In the genomic region with DNA sequence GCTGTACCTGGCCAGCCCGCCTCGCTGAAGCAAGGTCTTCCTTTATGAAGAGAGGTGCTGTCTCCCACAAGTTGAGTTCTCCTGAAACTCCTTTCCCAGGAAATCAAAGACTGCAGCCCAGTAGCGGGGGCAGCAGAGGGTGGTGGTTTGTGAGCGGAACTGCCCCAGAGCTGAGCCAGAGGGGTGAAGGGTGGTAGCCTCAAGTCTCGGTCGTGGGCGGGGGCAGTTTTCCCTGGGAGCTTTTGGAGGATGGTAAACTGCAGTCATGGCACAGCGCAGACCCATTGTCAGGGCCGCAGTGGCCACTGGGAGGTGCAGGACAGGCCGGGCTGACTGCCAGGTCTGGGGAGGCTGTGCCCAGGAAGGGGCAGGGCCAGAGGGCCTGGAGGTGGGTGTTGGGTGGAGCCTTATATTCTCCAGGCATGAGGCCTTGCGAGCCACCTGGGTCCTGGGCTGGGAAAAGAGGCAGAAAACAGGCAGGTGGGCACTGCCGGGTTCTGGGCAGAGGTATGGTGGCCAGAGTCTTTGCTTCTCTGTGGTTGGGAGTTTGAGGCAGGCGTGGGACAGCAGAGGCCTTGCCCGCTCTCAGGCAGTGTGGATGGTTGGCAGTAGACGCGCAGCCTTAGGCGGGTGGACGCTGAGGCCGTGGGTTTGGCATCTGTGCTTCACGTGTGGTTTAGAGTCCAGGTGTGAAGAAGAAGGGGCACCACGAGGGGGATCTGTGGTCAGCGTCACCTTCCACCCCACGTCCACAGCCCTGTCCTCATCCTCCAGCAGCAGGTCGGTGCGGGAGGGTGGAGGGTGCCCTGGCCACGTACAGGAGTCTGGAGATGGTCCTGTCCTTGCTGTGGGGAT, we compare ENCODE assay signal across 23 cellular contexts.
DNase-seq lines count a peak whose midpoint lies in the region; TF ChIP-seq lines count a peak whose summit lies in the region.
"Had no signal": no experiment of that assay in that cellular context is flagged by ENCODE, and none has a peak within 500 bp of the region (broad histone marks: within the 10 kb centered on the region; RNA-seq: fewer than 3 reads in every experiment).

No MANE protein-coding gene starts in this region.

- no peak overlapping the region for H3K4ac ChIP-seq in neuronal stem cell (ENCODE audit: low read length)

- no peak overlapping the region for H3K4me2 ChIP-seq in neuronal stem cell (ENCODE audit: insufficient read depth, low read length, poor library complexity, severe bottlenecking)
- H3K4me2 ChIP-seq: SK-N-SH had no signal

- peak overlapping the region; percentile 4 for H3K9ac ChIP-seq in neuronal stem cell (ENCODE audit: low read depth, low read length, poor library complexity)
- H3K9ac ChIP-seq: SK-N-SH had no signal

- H3K9me3 ChIP-seq in neuronal stem cell (replicated peaks in 1 of 2; ENCODE audit: control insufficient read depth in 2 of 2, insufficient read depth in 1 of 2, low read depth in 1 of 2, low read length in 2 of 2): peaks cover 0 to 7% of the 10 kb centered on the region in 2 donors
- H3K9me3 ChIP-seq: Peyer's patch, sigmoid colon, SK-N-SH had no signal

- peak; percentile 39 for TF ChIP-seq CTCF in LNCaP clone FGC (IDR thresholded peaks at IDR 0.05; ENCODE audit: control insufficient read depth, extremely low read depth, insufficient read depth)
- no peak for TF ChIP-seq CTCF in GM20000 (IDR thresholded peaks at IDR 0.05; ENCODE audit: extremely low read depth, missing control alignments)

- no peak overlapping the region for H3K4me3 ChIP-seq in LNCaP clone FGC (ENCODE audit: low read depth, low read length)
- H3K4me3 ChIP-seq in neuronal stem cell (ENCODE audit: low read length in 2 of 2): no peak overlapping the region
- H3K4me3 ChIP-seq: coronary artery, GM12878, Peyer's patch, sigmoid colon had no signal

- no peak overlapping the region for H2BK120ac ChIP-seq in neuronal stem cell (ENCODE audit: low read depth, low read length)

- H2BK15ac ChIP-seq in neuronal stem cell (ENCODE audit: low read length): no peak overlapping the region

- peaks cover 0 to 8% of the 10 kb centered on the region in 2 donors for H3K36me3 ChIP-seq in neuronal stem cell (replicated peaks in 1 of 2; ENCODE audit: control insufficient read depth in 2 of 2, insufficient read depth in 2 of 2, low read length in 2 of 2)
- H3K36me3 ChIP-seq: Peyer's patch, sigmoid colon had no signal

- no peaks in the 10 kb centered on the region for H3K4me1 ChIP-seq in neuronal stem cell (ENCODE audit: control insufficient read depth in 2 of 2, insufficient read depth in 1 of 2, low read depth in 1 of 2, low read length in 2 of 2)
- H3K4me1 ChIP-seq: Peyer's patch, sigmoid colon had no signal

- no peak overlapping the region for H4K91ac ChIP-seq in neuronal stem cell (ENCODE audit: low read depth, low read length, poor library complexity)

- peaks cover 23% of the 10 kb centered on the region for H3K79me1 ChIP-seq in neuronal stem cell (ENCODE audit: low read depth, low read length)

- no peak overlapping the region for H2BK12ac ChIP-seq in neuronal stem cell (ENCODE audit: low read length)

- H3K18ac ChIP-seq in neuronal stem cell (ENCODE audit: low read length): peak overlapping the region; percentile 77

- peak overlapping the region; percentile 44 for H3K14ac ChIP-seq in neuronal stem cell (ENCODE audit: low read length)

- no peak overlapping the region for H2AFZ ChIP-seq in neuronal stem cell (ENCODE audit: low read length)

- DNase-seq in COLO829 (ENCODE audit: low spot score): peak; percentile 47
- DNase-seq in LNCaP clone FGC (ENCODE audit: low read depth): no peak
- DNase-seq in cerebellum (ENCODE audit: low spot score): peak; percentile 36
- DNase-seq in neuronal stem cell (ENCODE audit: low spot score): no peak
- no peak for DNase-seq in HPDE6-E6E7 (ENCODE audit: extremely low spot score)
- DNase-seq in iPS-NIHi11 (ENCODE audit: low spot score): no peak
- DNase-seq in activated naive CD4-positive, alpha-beta T cell treated with Interleukin-2 at 50 U/mL for 16 hours: no peak
- no peak for DNase-seq in GM20000 (ENCODE audit: low spot score)
- DNase-seq: activated CD4-positive, alpha-beta T cell treated with anti-CD3 and anti-CD28 coated beads, Interleukin-2, amount 50 U/mL, for 48 hours; activated CD8-positive, alpha-beta memory T cell treated with anti-CD3 and anti-CD28 coated beads, Interleukin-2, amount 50 U/mL, for 48 hours; CD4-positive, alpha-beta memory T cell; endodermal cell; mesendoderm; naive B cell; NCI-H2081 treated with DMSO at 0.1 percent for 48 hours; NCI-H446 treated with DMSO at 0.1 percent for 48 hours; Peyer's patch; sigmoid colon; SK-N-SH; T-helper 2 cell had no signal

- no CpG with 5 or more reads among the region's 26 CpGs for WGBS in neuronal stem cell (ENCODE audit: extremely low coverage in 2 of 2, insufficient read length in 2 of 2, insufficient replicate concordance in 1 of 2), 2 donors

- no peaks in the 10 kb centered on the region for H3K27me3 ChIP-seq in neuronal stem cell (ENCODE audit: control insufficient read depth in 3 of 3, insufficient read depth in 3 of 3, low read depth in 1 of 3, low read length in 3 of 3)
- H3K27me3 ChIP-seq: Peyer's patch, sigmoid colon had no signal

- H3K27ac ChIP-seq in neuronal stem cell (replicated peaks; ENCODE audit: low read length): no peak overlapping the region
- H3K27ac ChIP-seq: coronary artery, Peyer's patch, sigmoid colon, VCaP had no signal

- peak overlapping the region; percentile 75 for H3K23ac ChIP-seq in neuronal stem cell (ENCODE audit: low read depth, low read length, poor library complexity)

- H4K8ac ChIP-seq in neuronal stem cell (ENCODE audit: low read depth, low read length): peak overlapping the region; percentile 56

- no peak overlapping the region for H2AK5ac ChIP-seq in neuronal stem cell (ENCODE audit: low read depth, low read length)

- no peak overlapping the region for H2BK5ac ChIP-seq in neuronal stem cell (ENCODE audit: low read length)

Comparison
In these comparisons a context has a peak if more than half of its experiments do, and no peak if none do; other contexts are left out.
1. DNase-seq: peak in COLO829 (single experiment) and cerebellum (single experiment); none in LNCaP clone FGC (single experiment), neuronal stem cell (single experiment), HPDE6-E6E7 (single experiment), iPS-NIHi11 (single experiment), activated naive CD4-positive, alpha-beta T cell treated with Interleukin-2 at 50 U/mL for 16 hours (single experiment) and GM20000 (single experiment).